ENCODE assay signal across 17 cellular contexts in the genomic region with DNA sequence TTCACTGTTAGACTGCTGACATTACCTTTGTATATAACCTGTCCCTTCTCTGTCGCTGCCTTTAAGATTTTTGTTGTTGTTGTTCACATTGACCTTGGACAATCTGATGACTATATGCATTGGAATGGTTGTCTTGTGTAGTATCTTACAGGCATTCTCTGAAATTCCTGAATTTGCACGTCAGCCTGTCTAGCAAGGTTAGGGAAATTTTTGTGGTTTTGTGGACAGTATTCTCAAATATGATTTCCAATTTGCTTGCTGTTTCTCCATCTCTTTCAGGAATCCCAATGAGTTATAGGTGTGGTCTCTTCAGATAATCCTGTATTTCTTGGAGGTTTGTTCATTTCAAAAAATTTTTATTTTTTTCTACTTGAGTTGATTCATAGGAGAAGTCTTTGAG.
DNase-seq lines count a peak whose midpoint lies in the region; ATAC-seq and TF ChIP-seq lines count a peak whose summit lies in the region.
"Had no signal": no experiment of that assay in that cellular context is flagged by ENCODE, and none has a peak within 500 bp of the region (broad histone marks: within the 10 kb centered on the region; RNA-seq: fewer than 3 reads in every experiment).

No MANE protein-coding gene starts in this region.

- no peaks in the 10 kb centered on the region for H3K27me3 ChIP-seq in kidney epithelial cell (ENCODE audit: control insufficient read depth, insufficient read depth, low read length)
- H3K27me3 ChIP-seq: BE2C, hepatocyte, pancreas, vagina had no signal

- no peaks in the 10 kb centered on the region for H3K4me1 ChIP-seq in mucosa of descending colon (ENCODE audit: low read depth)
- H3K4me1 ChIP-seq: BE2C, pancreas, vagina had no signal

- no peaks in the 10 kb centered on the region for H3K9me3 ChIP-seq in mucosa of descending colon
- H3K9me3 ChIP-seq: BE2C, pancreas, vagina had no signal

- no peak overlapping the region for H3K4me3 Mint-ChIP-seq in activated CD4-positive, alpha-beta memory T cell treated with anti-CD3 and anti-CD28 coated beads for 36 hours
- H3K4me3 Mint-ChIP-seq: activated naive CD8-positive, alpha-beta T cell treated with anti-CD3 and anti-CD28 coated beads, Interleukin-2, amount 10 ng/mL, durations not matched to agents 7 days and 5 days had no signal

- H3K27ac Mint-ChIP-seq in activated CD4-positive, alpha-beta memory T cell treated with anti-CD3 and anti-CD28 coated beads for 36 hours: no peak overlapping the region
- H3K27ac Mint-ChIP-seq: activated naive CD8-positive, alpha-beta T cell treated with anti-CD3 and anti-CD28 coated beads, Interleukin-2, amount 10 ng/mL, durations not matched to agents 7 days and 5 days had no signal

- no peak for TF ChIP-seq RAD21 in Ishikawa (IDR thresholded peaks at IDR 0.05; ENCODE audit: low read depth)

- no peaks in the 10 kb centered on the region for H3K36me3 Mint-ChIP-seq in activated CD4-positive, alpha-beta memory T cell treated with anti-CD3 and anti-CD28 coated beads for 36 hours
- H3K36me3 Mint-ChIP-seq: activated naive CD8-positive, alpha-beta T cell treated with anti-CD3 and anti-CD28 coated beads, Interleukin-2, amount 10 ng/mL, durations not matched to agents 7 days and 5 days had no signal

- TF ChIP-seq EP300 in Ishikawa (IDR thresholded peaks at IDR 0.05; ENCODE audit: borderline replicate concordance): no peak

- no peaks in the 10 kb centered on the region for H3K27me3 Mint-ChIP-seq in activated CD4-positive, alpha-beta memory T cell treated with anti-CD3 and anti-CD28 coated beads for 36 hours
- H3K27me3 Mint-ChIP-seq: activated naive CD8-positive, alpha-beta T cell treated with anti-CD3 and anti-CD28 coated beads, Interleukin-2, amount 10 ng/mL, durations not matched to agents 7 days and 5 days had no signal

- ATAC-seq in mucosa of descending colon: no peak
- no peak for ATAC-seq in GM21737 (IDR thresholded peaks at IDR 0.05; ENCODE audit: unreplicated experiment)

- no peaks in the 10 kb centered on the region for H3K4me1 Mint-ChIP-seq in activated CD4-positive, alpha-beta memory T cell treated with anti-CD3 and anti-CD28 coated beads for 36 hours (ENCODE audit: low read depth)
- H3K4me1 Mint-ChIP-seq: activated naive CD8-positive, alpha-beta T cell treated with anti-CD3 and anti-CD28 coated beads, Interleukin-2, amount 10 ng/mL, durations not matched to agents 7 days and 5 days had no signal

- H3K4me3 ChIP-seq in AG09309 (ENCODE audit: control insufficient read depth, low read depth, low read length): no peak overlapping the region
- H3K4me3 ChIP-seq in kidney epithelial cell (ENCODE audit: low read depth, low read length): no peak overlapping the region
- H3K4me3 ChIP-seq in mucosa of descending colon: no peak overlapping the region
- H3K4me3 ChIP-seq: hepatocyte, lung, pancreas, vagina had no signal

- DNase-seq in AG09309 (ENCODE audit: low read depth) (peak; percentile 91), astrocyte of the hippocampus (ENCODE audit: low read depth, low spot score) (peak; percentile 92), kidney epithelial cell (ENCODE audit: low read depth) (peak; percentile 80), mucosa of descending colon (no peak)
- no peak for DNase-seq in central memory CD4-positive, alpha-beta T cell
- no peak for DNase-seq in activated CD4-positive, alpha-beta memory T cell treated with anti-CD3 and anti-CD28 coated beads for 36 hours
- DNase-seq: activated naive CD8-positive, alpha-beta T cell treated with anti-CD3 and anti-CD28 coated beads, Interleukin-2, amount 10 ng/mL, durations not matched to agents 7 days and 5 days; BE2C; NCI-H1105; NCI-H510A; pancreas; Right ventricle myocardium superior had no signal

- CTCF ChIA-PET in activated CD4-positive, alpha-beta memory T cell treated with anti-CD3 and anti-CD28 coated beads for 36 hours (lab: Charles Lee): no interaction called here

- no peak for TF ChIP-seq CTCF in AG09309 (IDR thresholded peaks at IDR 0.05; ENCODE audit: control insufficient read depth, insufficient read depth, low read depth, low read length, missing control alignments)
- TF ChIP-seq CTCF in kidney epithelial cell (IDR thresholded peaks at IDR 0.05; ENCODE audit: insufficient read depth, low read length, poor library complexity, severe bottlenecking): no peak
- TF ChIP-seq CTCF in mucosa of descending colon (IDR thresholded peaks at IDR 0.05): no peak

- peaks cover 26% of the 10 kb centered on the region for H3K9me3 Mint-ChIP-seq in activated CD4-positive, alpha-beta memory T cell treated with anti-CD3 and anti-CD28 coated beads for 36 hours
- H3K9me3 Mint-ChIP-seq: activated naive CD8-positive, alpha-beta T cell treated with anti-CD3 and anti-CD28 coated beads, Interleukin-2, amount 10 ng/mL, durations not matched to agents 7 days and 5 days had no signal

- POLR2A ChIA-PET in activated CD4-positive, alpha-beta memory T cell treated with anti-CD3 and anti-CD28 coated beads for 36 hours (lab: Charles Lee): no interaction called here

- H3K36me3 ChIP-seq in kidney epithelial cell (ENCODE audit: control insufficient read depth, insufficient read depth, low read length) (no peaks in the 10 kb centered on the region), mucosa of descending colon (ENCODE audit: low read depth) (no peaks in the 10 kb centered on the region)
- H3K36me3 ChIP-seq: BE2C, pancreas, vagina had no signal

- intact Hi-C loops in mucosa of descending colon (cut with DNase I, micrococcal nuclease): no loop called here
- intact Hi-C loops in activated CD4-positive, alpha-beta memory T cell treated with anti-CD3 and anti-CD28 coated beads for 36 hours (cut with micrococcal nuclease): no loop called here

TF ChIP-seq in Ishikawa, 13 proteins besides CTCF, POLR2A, EP300 and RAD21:
- TF ChIP-seq TEAD4 (IDR thresholded peaks at IDR 0.05) (0 out of 2 replicates have a peak, but pooled peaks have one; percentile 30), USF1 (IDR thresholded peaks at IDR 0.05) (no peak), CEBPB (IDR thresholded peaks at IDR 0.05) (no peak)

Comparison
In these comparisons a context has a peak if more than half of its experiments do, and no peak if none do; other contexts are left out.
1. DNase-seq: peak in AG09309 (single experiment), astrocyte of the hippocampus (single experiment) and kidney epithelial cell (single experiment); none in mucosa of descending colon (0 of 3), central memory CD4-positive, alpha-beta T cell (single experiment) and activated CD4-positive, alpha-beta memory T cell treated with anti-CD3 and anti-CD28 coated beads for 36 hours (single experiment).